2 cellular contexts compared by ENCODE assay signal in the genomic region with DNA sequence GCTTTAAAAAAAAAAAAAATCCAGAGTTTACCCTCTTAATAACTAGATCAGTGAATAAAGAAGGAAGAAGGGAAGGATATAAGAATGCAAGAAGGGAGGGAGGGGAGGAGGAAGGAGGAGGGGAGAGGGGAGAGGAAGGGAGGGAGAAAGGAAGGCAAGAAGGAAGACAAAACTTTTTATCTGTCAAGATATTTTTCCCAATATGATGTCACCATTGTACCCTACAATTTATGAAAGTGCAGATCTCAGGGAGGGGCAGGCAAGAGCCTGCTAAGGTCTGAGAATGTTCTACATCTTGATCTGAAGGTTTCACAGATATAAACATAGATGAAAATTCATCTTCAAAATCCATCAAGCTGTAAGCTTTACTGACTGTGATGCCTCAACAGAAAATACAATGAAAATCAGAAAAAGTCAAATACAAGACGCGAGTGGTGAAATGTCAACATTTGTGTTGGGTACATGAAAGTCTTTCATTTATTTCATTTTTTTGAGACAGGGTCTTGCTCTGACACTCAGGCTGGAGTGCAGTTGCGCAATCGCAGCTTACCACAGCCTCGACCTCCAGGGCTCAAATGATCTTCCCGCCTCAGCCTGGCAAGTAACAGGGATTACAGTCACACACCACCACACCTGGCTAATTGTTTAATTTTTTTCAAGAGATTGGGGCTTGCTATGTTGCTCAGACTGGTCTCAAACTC.
TF ChIP-seq lines count a peak whose summit lies in the region.

No MANE protein-coding gene starts in this region.

TF ChIP-seq in HepG2, 621 proteins besides CTCF, POLR2A, EP300 and RAD21 (continues in another document):
- TF ChIP-seq ZNF510 (CRISPR knock-in tag; IDR thresholded peaks at IDR 0.05; ENCODE audit: low read depth) = no peak
- no peak; the same call in 1 of the 2 replicates for TF ChIP-seq FOXO1 (CRISPR knock-in tag; IDR thresholded peaks at IDR 0.05)
- TF ChIP-seq, protein P1, sequence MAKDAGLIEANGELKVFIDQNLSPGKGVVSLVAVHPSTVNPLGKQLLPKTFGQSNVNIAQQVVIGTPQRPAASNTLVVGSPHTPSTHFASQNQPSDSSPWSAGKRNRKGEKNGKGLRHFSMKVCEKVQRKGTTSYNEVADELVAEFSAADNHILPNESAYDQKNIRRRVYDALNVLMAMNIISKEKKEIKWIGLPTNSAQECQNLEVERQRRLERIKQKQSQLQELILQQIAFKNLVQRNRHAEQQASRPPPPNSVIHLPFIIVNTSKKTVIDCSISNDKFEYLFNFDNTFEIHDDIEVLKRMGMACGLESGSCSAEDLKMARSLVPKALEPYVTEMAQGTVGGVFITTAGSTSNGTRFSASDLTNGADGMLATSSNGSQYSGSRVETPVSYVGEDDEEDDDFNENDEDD (CRISPR knock-in tag; IDR thresholded peaks at IDR 0.05; ENCODE audit: borderline replicate concordance) = 0 out of 2 replicates have a peak, but pooled peaks have one; percentile 33
- TF ChIP-seq ZBTB7B (CRISPR knock-in tag; IDR thresholded peaks at IDR 0.05) = 0 out of 2 replicates have a peak, but pooled peaks have one; percentile 22
- TF ChIP-seq RFX3 (CRISPR knock-in tag; IDR thresholded peaks at IDR 0.05) = no peak
- peak; percentile 40; the same call in 1 of the 2 replicates for TF ChIP-seq THAP11 (CRISPR knock-in tag; IDR thresholded peaks at IDR 0.05)
- TF ChIP-seq, protein P2, sequence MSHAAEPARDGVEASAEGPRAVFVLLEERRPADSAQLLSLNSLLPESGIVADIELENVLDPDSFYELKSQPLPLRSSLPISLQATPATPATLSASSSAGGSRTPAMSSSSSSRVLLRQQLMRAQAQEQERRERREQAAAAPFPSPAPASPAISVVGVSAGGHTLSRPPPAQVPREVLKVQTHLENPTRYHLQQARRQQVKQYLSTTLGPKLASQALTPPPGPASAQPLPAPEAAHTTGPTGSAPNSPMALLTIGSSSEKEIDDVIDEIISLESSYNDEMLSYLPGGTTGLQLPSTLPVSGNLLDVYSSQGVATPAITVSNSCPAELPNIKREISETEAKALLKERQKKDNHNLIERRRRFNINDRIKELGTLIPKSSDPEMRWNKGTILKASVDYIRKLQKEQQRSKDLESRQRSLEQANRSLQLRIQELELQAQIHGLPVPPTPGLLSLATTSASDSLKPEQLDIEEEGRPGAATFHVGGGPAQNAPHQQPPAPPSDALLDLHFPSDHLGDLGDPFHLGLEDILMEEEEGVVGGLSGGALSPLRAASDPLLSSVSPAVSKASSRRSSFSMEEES (CRISPR knock-in tag; IDR thresholded peaks at IDR 0.05) = no peak
- TF ChIP-seq, protein P3, sequence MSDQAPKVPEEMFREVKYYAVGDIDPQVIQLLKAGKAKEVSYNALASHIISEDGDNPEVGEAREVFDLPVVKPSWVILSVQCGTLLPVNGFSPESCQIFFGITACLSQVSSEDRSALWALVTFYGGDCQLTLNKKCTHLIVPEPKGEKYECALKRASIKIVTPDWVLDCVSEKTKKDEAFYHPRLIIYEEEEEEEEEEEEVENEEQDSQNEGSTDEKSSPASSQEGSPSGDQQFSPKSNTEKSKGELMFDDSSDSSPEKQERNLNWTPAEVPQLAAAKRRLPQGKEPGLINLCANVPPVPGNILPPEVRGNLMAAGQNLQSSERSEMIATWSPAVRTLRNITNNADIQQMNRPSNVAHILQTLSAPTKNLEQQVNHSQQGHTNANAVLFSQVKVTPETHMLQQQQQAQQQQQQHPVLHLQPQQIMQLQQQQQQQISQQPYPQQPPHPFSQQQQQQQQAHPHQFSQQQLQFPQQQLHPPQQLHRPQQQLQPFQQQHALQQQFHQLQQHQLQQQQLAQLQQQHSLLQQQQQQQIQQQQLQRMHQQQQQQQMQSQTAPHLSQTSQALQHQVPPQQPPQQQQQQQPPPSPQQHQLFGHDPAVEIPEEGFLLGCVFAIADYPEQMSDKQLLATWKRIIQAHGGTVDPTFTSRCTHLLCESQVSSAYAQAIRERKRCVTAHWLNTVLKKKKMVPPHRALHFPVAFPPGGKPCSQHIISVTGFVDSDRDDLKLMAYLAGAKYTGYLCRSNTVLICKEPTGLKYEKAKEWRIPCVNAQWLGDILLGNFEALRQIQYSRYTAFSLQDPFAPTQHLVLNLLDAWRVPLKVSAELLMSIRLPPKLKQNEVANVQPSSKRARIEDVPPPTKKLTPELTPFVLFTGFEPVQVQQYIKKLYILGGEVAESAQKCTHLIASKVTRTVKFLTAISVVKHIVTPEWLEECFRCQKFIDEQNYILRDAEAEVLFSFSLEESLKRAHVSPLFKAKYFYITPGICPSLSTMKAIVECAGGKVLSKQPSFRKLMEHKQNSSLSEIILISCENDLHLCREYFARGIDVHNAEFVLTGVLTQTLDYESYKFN (CRISPR knock-in tag; conservative IDR thresholded peaks at IDR 0.05) = 0 out of 2 replicates have a peak, but pooled peaks have one; percentile 20
- TF ChIP-seq ZFP1 (CRISPR knock-in tag; IDR thresholded peaks at IDR 0.05) = no peak
- TF ChIP-seq CC2D1A (CRISPR knock-in tag; IDR thresholded peaks at IDR 0.05) = 0 out of 2 replicates have a peak, but pooled peaks have one; percentile 23
- no peak for TF ChIP-seq SOX6 (IDR thresholded peaks at IDR 0.05)
- peak; percentile 86 for TF ChIP-seq SOX6 (CRISPR knock-in tag; IDR thresholded peaks at IDR 0.05)
- TF ChIP-seq SOX13 (IDR thresholded peaks at IDR 0.05) = 0 out of 2 replicates have a peak, but pooled peaks have one; percentile 42
- peak in 1 of 2 experiments; percentile 83; a peak in 2 of 4 replicates for TF ChIP-seq SOX13 (CRISPR knock-in tag; conservative IDR thresholded peaks at IDR 0.05 in 1 of 2, IDR thresholded peaks at IDR 0.05 in 1 of 2)
- peak; percentile 53; the same call in 1 of the 2 replicates for TF ChIP-seq ATF7 (IDR thresholded peaks at IDR 0.05)
- no peak for TF ChIP-seq ATF7 (CRISPR knock-in tag; IDR thresholded peaks at IDR 0.05)
- no peak for TF ChIP-seq KLF6 (CRISPR knock-in tag; IDR thresholded peaks at IDR 0.05)
- TF ChIP-seq NR2F6 (IDR thresholded peaks at IDR 0.05) = 0 out of 2 replicates have a peak, but pooled peaks have one; percentile 11
- peak; percentile 40; the same call in 1 of the 2 replicates for TF ChIP-seq NR2F6 (CRISPR knock-in tag; IDR thresholded peaks at IDR 0.05)
- TF ChIP-seq, protein P4, sequence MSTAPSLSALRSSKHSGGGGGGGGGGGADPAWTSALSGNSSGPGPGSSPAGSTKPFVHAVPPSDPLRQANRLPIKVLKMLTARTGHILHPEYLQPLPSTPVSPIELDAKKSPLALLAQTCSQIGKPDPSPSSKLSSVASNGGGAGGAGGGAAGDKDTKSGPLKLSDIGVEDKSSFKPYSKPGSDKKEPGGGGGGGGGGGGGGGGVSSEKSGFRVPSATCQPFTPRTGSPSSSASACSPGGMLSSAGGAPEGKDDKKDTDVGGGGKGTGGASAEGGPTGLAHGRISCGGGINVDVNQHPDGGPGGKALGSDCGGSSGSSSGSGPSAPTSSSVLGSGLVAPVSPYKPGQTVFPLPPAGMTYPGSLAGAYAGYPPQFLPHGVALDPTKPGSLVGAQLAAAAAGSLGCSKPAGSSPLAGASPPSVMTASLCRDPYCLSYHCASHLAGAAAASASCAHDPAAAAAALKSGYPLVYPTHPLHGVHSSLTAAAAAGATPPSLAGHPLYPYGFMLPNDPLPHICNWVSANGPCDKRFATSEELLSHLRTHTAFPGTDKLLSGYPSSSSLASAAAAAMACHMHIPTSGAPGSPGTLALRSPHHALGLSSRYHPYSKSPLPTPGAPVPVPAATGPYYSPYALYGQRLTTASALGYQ (CRISPR knock-in tag; IDR thresholded peaks at IDR 0.05) = no peak

TF ChIP-seq in H1, 55 proteins besides CTCF, POLR2A, EP300 and RAD21:
- peak; percentile 99 for TF ChIP-seq CEBPB (IDR thresholded peaks at IDR 0.05; ENCODE audit: low read depth, low read length)
- no peak for TF ChIP-seq BCL11A (IDR thresholded peaks at IDR 0.05; ENCODE audit: low read depth in 2 of 2, low read length in 2 of 2)
- no peak for TF ChIP-seq NANOG (IDR thresholded peaks at IDR 0.05; ENCODE audit: insufficient read depth, low read depth, low read length, poor library complexity, severe bottlenecking)
